Comparison of ENCODE assay signal across 1 cellular context in the genomic region with DNA sequence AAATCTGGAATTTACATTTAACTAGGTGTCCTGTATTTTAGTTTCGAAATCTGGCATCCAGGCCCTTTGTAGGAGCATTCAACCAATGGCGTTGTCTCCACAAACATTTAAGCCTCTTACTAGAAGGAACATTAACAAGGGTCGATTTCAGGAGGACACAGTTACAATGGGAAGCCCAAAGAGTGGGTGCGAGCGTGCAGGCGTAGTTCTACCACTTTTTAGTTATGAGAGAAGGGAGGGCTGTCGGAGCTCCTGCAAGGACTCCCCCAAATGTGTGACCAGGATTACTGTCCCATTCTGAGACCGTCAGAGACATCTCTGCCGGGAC.
TF ChIP-seq lines count a peak whose summit lies in the region.

No MANE protein-coding gene starts in this region.

TF ChIP-seq in H1, 55 proteins besides CTCF, POLR2A, EP300 and RAD21 (continued from another document):
- TF ChIP-seq YY1 (IDR thresholded peaks at IDR 0.05; ENCODE audit: low read depth, low read length) (no peak), RXRA (IDR thresholded peaks at IDR 0.05; ENCODE audit: insufficient read depth, low read depth, low read length) (no peak), KDM4A (IDR thresholded peaks at IDR 0.05; ENCODE audit: low read depth, low read length, severe bottlenecking) (peak; percentile 31)
